16 cellular contexts compared by ENCODE assay signal in the genomic region with DNA sequence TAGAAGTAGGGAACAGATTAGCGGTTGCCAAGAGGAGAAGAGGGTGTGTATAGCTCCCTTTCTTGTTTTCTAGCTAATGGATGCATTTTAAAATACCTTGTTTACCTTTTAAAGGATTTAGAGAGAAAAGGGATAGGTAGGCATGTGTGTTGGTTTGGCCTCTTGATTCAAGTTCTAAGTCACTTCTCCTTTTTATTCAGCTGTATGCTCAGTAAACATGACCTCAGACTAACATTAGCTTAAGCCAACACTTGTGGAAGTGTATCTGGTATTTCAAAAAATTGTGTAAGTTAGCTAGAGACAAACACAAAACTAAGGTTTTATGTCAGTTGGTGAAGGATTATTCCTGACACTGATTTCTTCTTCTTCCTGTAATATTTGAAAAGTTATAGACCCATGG.
DNase-seq lines count a peak whose midpoint lies in the region; ATAC-seq and TF ChIP-seq lines count a peak whose summit lies in the region.
"Had no signal": no experiment of that assay in that cellular context is flagged by ENCODE, and none has a peak within 500 bp of the region (broad histone marks: within the 10 kb centered on the region; RNA-seq: fewer than 3 reads in every experiment).

No MANE protein-coding gene starts in this region.

- H3K27me3 ChIP-seq in left lung (no peaks in the 10 kb centered on the region), prostate gland (replicated peaks; ENCODE audit: insufficient read depth) (no peaks in the 10 kb centered on the region)
- H3K27me3 ChIP-seq: BLaER1 had no signal

- H3K9me3 ChIP-seq in left lung (no peaks in the 10 kb centered on the region), prostate gland (no peaks in the 10 kb centered on the region)
- H3K9me3 ChIP-seq: BLaER1 had no signal

- 97% methylated on average over 1 of the region's 1 CpG for WGBS in prostate gland

- intact Hi-C loops in left lung (cut with DNase I) = no loop called here
- intact Hi-C loops in prostate gland (cut with DNase I) = no loop called here

- H3K4me3 ChIP-seq in NB4 (ENCODE audit: low read depth, low read length) (no peak overlapping the region), left lung (no peak overlapping the region), prostate gland (no peak overlapping the region)
- H3K4me3 ChIP-seq: BLaER1, GM12878 had no signal

- H3K27ac ChIP-seq in left lung (no peak overlapping the region), prostate gland (no peak overlapping the region)
- H3K27ac ChIP-seq: BLaER1 had no signal

- ATAC-seq in left lung (peak; percentile 83), GM18511 (IDR thresholded peaks at IDR 0.05; ENCODE audit: unreplicated experiment) (no peak)
- ATAC-seq: GM12878 had no signal

- DNase-seq in NOMO-1 treated with DMSO at 0.1 percent for 48 hours (lab: John Stamatoyannopoulos, UW; ENCODE audit: unreplicated experiment) (peak; percentile 6), NOMO-1 treated with dmso at 0.1 percent for 144 hours (lab: John Stamatoyannopoulos, UW; ENCODE audit: unreplicated experiment) (no peak), DMS53 treated with DMSO at 0.1 percent for 48 hours (lab: John Stamatoyannopoulos, UW; ENCODE audit: unreplicated experiment) (peak; percentile 28), NB4 (ENCODE audit: low read depth) (peak; percentile 38), left lung (no peak), prostate gland (ENCODE audit: low spot score) (no peak)
- DNase-seq in activated CD8-positive, alpha-beta memory T cell treated with anti-CD3 and anti-CD28 coated beads, Interleukin-2, amount 50 U/mL, for 4 hours = no peak
- DNase-seq: 8988T; CD4-positive, alpha-beta memory T cell; DMS153; DND-41; EL; H9 had no signal

- H3K4me1 ChIP-seq in left lung = no peaks in the 10 kb centered on the region
- H3K4me1 ChIP-seq in prostate gland (replicated peaks) = no peaks in the 10 kb centered on the region

- no peak for TF ChIP-seq POLR2A in NB4 (IDR thresholded peaks at IDR 0.05; ENCODE audit: extremely low read depth, insufficient read length)
- TF ChIP-seq POLR2A in prostate gland (IDR thresholded peaks at IDR 0.05) = no peak

- TF ChIP-seq CTCF in NB4 (IDR thresholded peaks at IDR 0.05; ENCODE audit: low read depth, low read length) (no peak), left lung (IDR thresholded peaks at IDR 0.05) (no peak), prostate gland (IDR thresholded peaks at IDR 0.05) (no peak)

- no peaks in the 10 kb centered on the region for H3K36me3 ChIP-seq in left lung
- no peaks in the 10 kb centered on the region for H3K36me3 ChIP-seq in prostate gland
- H3K36me3 ChIP-seq: BLaER1 had no signal

Comparison
In these comparisons a context has a peak if more than half of its experiments do, and no peak if none do; other contexts are left out.
1. DNase-seq: peak in NOMO-1 treated with DMSO at 0.1 percent for 48 hours (single experiment), DMS53 treated with DMSO at 0.1 percent for 48 hours (single experiment) and NB4 (single experiment); none in NOMO-1 treated with dmso at 0.1 percent for 144 hours (single experiment), left lung (0 of 2), activated CD8-positive, alpha-beta memory T cell treated with anti-CD3 and anti-CD28 coated beads, Interleukin-2, amount 50 U/mL, for 4 hours (single experiment) and prostate gland (single experiment).